Comparison of ENCODE assay signal across 1 cellular context in the genomic region with DNA sequence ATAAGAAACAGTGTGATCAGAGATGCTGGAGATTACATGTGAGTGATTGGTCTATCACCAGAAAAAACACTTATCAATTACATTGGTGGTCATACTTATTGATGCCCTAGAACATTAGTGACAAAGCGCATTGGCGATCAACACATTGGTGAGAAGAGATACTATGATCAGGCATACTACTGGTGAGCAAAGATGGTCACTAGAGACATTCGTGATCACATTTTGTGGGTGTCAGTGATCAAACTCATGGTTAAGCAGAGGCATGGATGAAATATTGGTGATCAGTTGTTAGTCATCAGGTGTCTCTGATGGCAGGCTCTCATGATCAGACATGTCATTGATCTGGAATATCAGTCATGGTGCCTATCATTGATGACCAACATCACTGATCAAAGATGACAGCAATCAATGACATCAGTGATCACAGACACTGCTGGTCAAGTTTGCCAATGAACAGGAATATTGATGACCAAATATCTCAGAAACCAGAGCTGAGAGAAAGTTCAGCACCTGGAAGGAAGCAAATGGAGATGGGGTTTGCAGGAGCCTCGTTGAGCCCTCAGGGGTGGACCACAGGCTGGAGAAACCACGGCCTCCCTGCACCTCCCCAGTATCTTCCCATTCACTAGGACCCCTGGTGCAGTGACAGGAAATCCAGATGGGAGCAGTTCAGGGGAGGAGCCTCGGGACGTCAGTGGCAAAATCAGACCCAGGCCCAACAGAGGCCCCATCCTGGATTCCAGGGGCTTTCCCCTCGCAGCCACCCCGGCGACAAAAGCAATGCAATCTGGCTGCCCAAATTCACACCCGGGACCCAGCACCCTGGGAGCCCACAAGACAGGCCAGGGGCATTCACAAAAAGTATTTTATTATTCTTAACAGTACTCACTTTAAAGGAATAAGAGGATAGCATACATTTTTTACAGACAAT.
TF ChIP-seq lines count a peak whose summit lies in the region.

No MANE protein-coding gene starts in this region.

TF ChIP-seq in SK-N-SH, 30 proteins besides CTCF, POLR2A, EP300 and RAD21 (continued from another document):
- TF ChIP-seq, protein P1, sequence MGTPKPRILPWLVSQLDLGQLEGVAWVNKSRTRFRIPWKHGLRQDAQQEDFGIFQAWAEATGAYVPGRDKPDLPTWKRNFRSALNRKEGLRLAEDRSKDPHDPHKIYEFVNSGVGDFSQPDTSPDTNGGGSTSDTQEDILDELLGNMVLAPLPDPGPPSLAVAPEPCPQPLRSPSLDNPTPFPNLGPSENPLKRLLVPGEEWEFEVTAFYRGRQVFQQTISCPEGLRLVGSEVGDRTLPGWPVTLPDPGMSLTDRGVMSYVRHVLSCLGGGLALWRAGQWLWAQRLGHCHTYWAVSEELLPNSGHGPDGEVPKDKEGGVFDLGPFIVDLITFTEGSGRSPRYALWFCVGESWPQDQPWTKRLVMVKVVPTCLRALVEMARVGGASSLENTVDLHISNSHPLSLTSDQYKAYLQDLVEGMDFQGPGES (IDR thresholded peaks at IDR 0.05; ENCODE audit: low read depth, low read length): no peak
- TF ChIP-seq, protein P2, sequence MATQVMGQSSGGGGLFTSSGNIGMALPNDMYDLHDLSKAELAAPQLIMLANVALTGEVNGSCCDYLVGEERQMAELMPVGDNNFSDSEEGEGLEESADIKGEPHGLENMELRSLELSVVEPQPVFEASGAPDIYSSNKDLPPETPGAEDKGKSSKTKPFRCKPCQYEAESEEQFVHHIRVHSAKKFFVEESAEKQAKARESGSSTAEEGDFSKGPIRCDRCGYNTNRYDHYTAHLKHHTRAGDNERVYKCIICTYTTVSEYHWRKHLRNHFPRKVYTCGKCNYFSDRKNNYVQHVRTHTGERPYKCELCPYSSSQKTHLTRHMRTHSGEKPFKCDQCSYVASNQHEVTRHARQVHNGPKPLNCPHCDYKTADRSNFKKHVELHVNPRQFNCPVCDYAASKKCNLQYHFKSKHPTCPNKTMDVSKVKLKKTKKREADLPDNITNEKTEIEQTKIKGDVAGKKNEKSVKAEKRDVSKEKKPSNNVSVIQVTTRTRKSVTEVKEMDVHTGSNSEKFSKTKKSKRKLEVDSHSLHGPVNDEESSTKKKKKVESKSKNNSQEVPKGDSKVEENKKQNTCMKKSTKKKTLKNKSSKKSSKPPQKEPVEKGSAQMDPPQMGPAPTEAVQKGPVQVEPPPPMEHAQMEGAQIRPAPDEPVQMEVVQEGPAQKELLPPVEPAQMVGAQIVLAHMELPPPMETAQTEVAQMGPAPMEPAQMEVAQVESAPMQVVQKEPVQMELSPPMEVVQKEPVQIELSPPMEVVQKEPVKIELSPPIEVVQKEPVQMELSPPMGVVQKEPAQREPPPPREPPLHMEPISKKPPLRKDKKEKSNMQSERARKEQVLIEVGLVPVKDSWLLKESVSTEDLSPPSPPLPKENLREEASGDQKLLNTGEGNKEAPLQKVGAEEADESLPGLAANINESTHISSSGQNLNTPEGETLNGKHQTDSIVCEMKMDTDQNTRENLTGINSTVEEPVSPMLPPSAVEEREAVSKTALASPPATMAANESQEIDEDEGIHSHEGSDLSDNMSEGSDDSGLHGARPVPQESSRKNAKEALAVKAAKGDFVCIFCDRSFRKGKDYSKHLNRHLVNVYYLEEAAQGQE (IDR thresholded peaks at IDR 0.05; ENCODE audit: low read depth, low read length): no peak
- TF ChIP-seq YY1 (IDR thresholded peaks at IDR 0.05; ENCODE audit: low read depth): no peak
- TF ChIP-seq FOXM1 (IDR thresholded peaks at IDR 0.05; ENCODE audit: low read depth): no peak
- TF ChIP-seq MEF2A (IDR thresholded peaks at IDR 0.05; ENCODE audit: borderline replicate concordance, low read depth): no peak
- no peak for TF ChIP-seq RCOR1 (IDR thresholded peaks at IDR 0.05; ENCODE audit: low read length)
- no peak for TF ChIP-seq NFIC (IDR thresholded peaks at IDR 0.05; ENCODE audit: borderline replicate concordance)
- TF ChIP-seq FOSL2 (IDR thresholded peaks at IDR 0.05; ENCODE audit: borderline replicate concordance, low read depth): no peak
- TF ChIP-seq, protein P3, sequence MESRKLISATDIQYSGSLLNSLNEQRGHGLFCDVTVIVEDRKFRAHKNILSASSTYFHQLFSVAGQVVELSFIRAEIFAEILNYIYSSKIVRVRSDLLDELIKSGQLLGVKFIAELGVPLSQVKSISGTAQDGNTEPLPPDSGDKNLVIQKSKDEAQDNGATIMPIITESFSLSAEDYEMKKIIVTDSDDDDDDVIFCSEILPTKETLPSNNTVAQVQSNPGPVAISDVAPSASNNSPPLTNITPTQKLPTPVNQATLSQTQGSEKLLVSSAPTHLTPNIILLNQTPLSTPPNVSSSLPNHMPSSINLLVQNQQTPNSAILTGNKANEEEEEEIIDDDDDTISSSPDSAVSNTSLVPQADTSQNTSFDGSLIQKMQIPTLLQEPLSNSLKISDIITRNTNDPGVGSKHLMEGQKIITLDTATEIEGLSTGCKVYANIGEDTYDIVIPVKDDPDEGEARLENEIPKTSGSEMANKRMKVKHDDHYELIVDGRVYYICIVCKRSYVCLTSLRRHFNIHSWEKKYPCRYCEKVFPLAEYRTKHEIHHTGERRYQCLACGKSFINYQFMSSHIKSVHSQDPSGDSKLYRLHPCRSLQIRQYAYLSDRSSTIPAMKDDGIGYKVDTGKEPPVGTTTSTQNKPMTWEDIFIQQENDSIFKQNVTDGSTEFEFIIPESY (IDR thresholded peaks at IDR 0.05; ENCODE audit: borderline replicate concordance, low read depth): no peak
- no peak for TF ChIP-seq FOXJ3 (CRISPR knock-in tag; IDR thresholded peaks at IDR 0.05)
- no peak for TF ChIP-seq PBX3 (IDR thresholded peaks at IDR 0.05)
TF ChIP-seq in SK-N-SH: peak in this region for 0.
